Comparison of ENCODE assay signal across 1 cellular context in genomic region chr3:177279118-177279815, GRCh38.
A peak's percentile ranks its signal among the peaks of the same experiment; 100 is the strongest.
TF ChIP-seq lines count a peak whose summit lies in the region.

No MANE protein-coding gene starts in this region.

TF ChIP-seq in K562, 482 proteins besides CTCF, POLR2A, EP300 and RAD21 (continued from another document):
- TF ChIP-seq, protein P1, sequence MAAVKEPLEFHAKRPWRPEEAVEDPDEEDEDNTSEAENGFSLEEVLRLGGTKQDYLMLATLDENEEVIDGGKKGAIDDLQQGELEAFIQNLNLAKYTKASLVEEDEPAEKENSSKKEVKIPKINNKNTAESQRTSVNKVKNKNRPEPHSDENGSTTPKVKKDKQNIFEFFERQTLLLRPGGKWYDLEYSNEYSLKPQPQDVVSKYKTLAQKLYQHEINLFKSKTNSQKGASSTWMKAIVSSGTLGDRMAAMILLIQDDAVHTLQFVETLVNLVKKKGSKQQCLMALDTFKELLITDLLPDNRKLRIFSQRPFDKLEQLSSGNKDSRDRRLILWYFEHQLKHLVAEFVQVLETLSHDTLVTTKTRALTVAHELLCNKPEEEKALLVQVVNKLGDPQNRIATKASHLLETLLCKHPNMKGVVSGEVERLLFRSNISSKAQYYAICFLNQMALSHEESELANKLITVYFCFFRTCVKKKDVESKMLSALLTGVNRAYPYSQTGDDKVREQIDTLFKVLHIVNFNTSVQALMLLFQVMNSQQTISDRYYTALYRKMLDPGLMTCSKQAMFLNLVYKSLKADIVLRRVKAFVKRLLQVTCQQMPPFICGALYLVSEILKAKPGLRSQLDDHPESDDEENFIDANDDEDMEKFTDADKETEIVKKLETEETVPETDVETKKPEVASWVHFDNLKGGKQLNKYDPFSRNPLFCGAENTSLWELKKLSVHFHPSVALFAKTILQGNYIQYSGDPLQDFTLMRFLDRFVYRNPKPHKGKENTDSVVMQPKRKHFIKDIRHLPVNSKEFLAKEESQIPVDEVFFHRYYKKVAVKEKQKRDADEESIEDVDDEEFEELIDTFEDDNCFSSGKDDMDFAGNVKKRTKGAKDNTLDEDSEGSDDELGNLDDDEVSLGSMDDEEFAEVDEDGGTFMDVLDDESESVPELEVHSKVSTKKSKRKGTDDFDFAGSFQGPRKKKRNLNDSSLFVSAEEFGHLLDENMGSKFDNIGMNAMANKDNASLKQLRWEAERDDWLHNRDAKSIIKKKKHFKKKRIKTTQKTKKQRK (IDR thresholded peaks at IDR 0.05; ENCODE audit: borderline replicate concordance, low read depth, low read length) = no peak
- TF ChIP-seq RHOXF2B (CRISPR knock-in tag; conservative IDR thresholded peaks at IDR 0.05) = no peak
- TF ChIP-seq PCBP2 (IDR thresholded peaks at IDR 0.05; ENCODE audit: low read depth, low read length, poor library complexity, severe bottlenecking) = no peak
- TF ChIP-seq BRD9 (IDR thresholded peaks at IDR 0.05; ENCODE audit: low read depth, partially characterized antibody) = no peak
- no peak for TF ChIP-seq TRIM28 (IDR thresholded peaks at IDR 0.05)
- peak; percentile 14; the same call in 1 of the 2 replicates for TF ChIP-seq TEAD4 (IDR thresholded peaks at IDR 0.05; ENCODE audit: low read length)
- TF ChIP-seq TEAD4 (CRISPR knock-in tag; IDR thresholded peaks at IDR 0.05; ENCODE audit: borderline replicate concordance) = no peak
TF ChIP-seq in K562: peak in this region for 2.
